ENCODE assay signal across 9 cellular contexts in genomic region chr4:25970241-25970675, GRCh38. TPM values are rescaled to one million over a fixed set of nuclear protein-coding genes. Genes with fewer than 3 reads are reported as not detected.
DNase-seq lines count a peak whose midpoint lies in the region; ATAC-seq and TF ChIP-seq lines count a peak whose summit lies in the region.
"Had no signal": no experiment of that assay in that cellular context is flagged by ENCODE, and none has a peak within 500 bp of the region (broad histone marks: within the 10 kb centered on the region; RNA-seq: fewer than 3 reads in every experiment).

No MANE protein-coding gene starts in this region.

- H3K9ac ChIP-seq in IMR-90 (ENCODE audit: low read depth, low read length) = no peak overlapping the region

- peaks cover 7% of the 10 kb centered on the region for H3K27me3 ChIP-seq in IMR-90 (ENCODE audit: control insufficient read depth, insufficient read depth, low read length)
- no peaks in the 10 kb centered on the region for H3K27me3 ChIP-seq in sigmoid colon
- H3K27me3 ChIP-seq in CD4-positive, alpha-beta memory T cell (ENCODE audit: insufficient read depth, low read length) = no peaks in the 10 kb centered on the region

- H4K91ac ChIP-seq in IMR-90 (ENCODE audit: insufficient read depth, low read depth, low read length) = no peak overlapping the region

- no peak overlapping the region for H2BK20ac ChIP-seq in IMR-90 (ENCODE audit: low read depth, low read length)

- H3K14ac ChIP-seq in IMR-90 (replicated peaks; ENCODE audit: low read depth, low read length) = no peak overlapping the region

- no peak overlapping the region for H3K56ac ChIP-seq in IMR-90 (ENCODE audit: extremely low read depth, insufficient read depth, low read length)

- no peak overlapping the region for H2AK9ac ChIP-seq in IMR-90 (replicated peaks; ENCODE audit: low read depth, low read length, poor library complexity)

- no peak overlapping the region for H3K23ac ChIP-seq in IMR-90 (ENCODE audit: low read depth, low read length)

- dilution Hi-C loops in IMR-90 (cut with HindIII; ENCODE audit: low sequenced_read_pairs, unreplicated experiment) = no loop called here

- H3K4ac ChIP-seq in IMR-90 (ENCODE audit: low read depth, low read length) = no peak overlapping the region

- TF ChIP-seq POLR2A in IMR-90 (IDR thresholded peaks at IDR 0.05; ENCODE audit: low read depth, low read length) (no peak), sigmoid colon (IDR thresholded peaks at IDR 0.05) (no peak)

- intact Hi-C loops in IMR-90 (cut with micrococcal nuclease) = no loop called here
- intact Hi-C loops in sigmoid colon (cut with DNase I) = no loop called here
- intact Hi-C loops in CD4-positive, alpha-beta memory T cell (cut with micrococcal nuclease) = no loop called here

- H2BK15ac ChIP-seq in IMR-90 (ENCODE audit: low read depth, low read length) = no peak overlapping the region

- H3K27ac ChIP-seq in IMR-90 (ENCODE audit: insufficient read depth, low read length) (no peak overlapping the region), sigmoid colon (peak overlapping the region in 1 of 4 donors; percentile 46)
- no peak overlapping the region for H3K27ac ChIP-seq in CD4-positive, alpha-beta memory T cell (ENCODE audit: low read depth, low read length)

- POLR2A ChIA-PET in IMR-90 (lab: Charles Lee; ENCODE audit: unreplicated experiment) = no interaction called here
- POLR2A ChIA-PET in CD4-positive, alpha-beta memory T cell (lab: Charles Lee; ENCODE audit: partially characterized antibody) = no interaction called here

- H3K36me3 Mint-ChIP-seq in CD4-positive, alpha-beta memory T cell = no peaks in the 10 kb centered on the region

- no peak for TF ChIP-seq RAD21 in IMR-90 (IDR thresholded peaks at IDR 0.05; ENCODE audit: low read length)

- H3K4me3 Mint-ChIP-seq in CD4-positive, alpha-beta memory T cell = no peak overlapping the region

- H2BK120ac ChIP-seq in IMR-90 (ENCODE audit: low read depth, low read length) = no peak overlapping the region

- H3K9me1 ChIP-seq in IMR-90 (ENCODE audit: insufficient read depth, low read length) = no peaks in the 10 kb centered on the region

- no peak overlapping the region for H3K18ac ChIP-seq in IMR-90 (ENCODE audit: low read depth, low read length)

- DNase-seq in IMR-90 = no peak
- DNase-seq in germinal center (ENCODE audit: low spot score) = peak; percentile 62
- DNase-seq in sigmoid colon = peak; percentile 69
- no peak for DNase-seq in cortex of kidney (lab: John Stamatoyannopoulos, UW)
- DNase-seq in CD4-positive, alpha-beta memory T cell = no peak
- DNase-seq: kidney had no signal

- 80% methylated on average over 1 of the region's 11 CpGs; no CpG with 5 or more reads in 1 of the 2 experiments for WGBS in IMR-90 (ENCODE audit: extremely low coverage in 2 of 2, insufficient read length in 1 of 2), 2 experiments
- 44 to 50% methylated on average over 11 of the region's 11 CpGs for WGBS in sigmoid colon, 2 donors

- H3K36me3 ChIP-seq in IMR-90 (ENCODE audit: control insufficient read depth, insufficient read depth, low read length) = no peaks in the 10 kb centered on the region
- no peaks in the 10 kb centered on the region for H3K36me3 ChIP-seq in sigmoid colon
- H3K36me3 ChIP-seq in CD4-positive, alpha-beta memory T cell (ENCODE audit: insufficient read depth, low read length) = no peaks in the 10 kb centered on the region
- H3K36me3 ChIP-seq: thoracic aorta had no signal

- H3K4me1 Mint-ChIP-seq in CD4-positive, alpha-beta memory T cell = no peaks in the 10 kb centered on the region

- H3K9me3 Mint-ChIP-seq in CD4-positive, alpha-beta memory T cell = no peaks in the 10 kb centered on the region

- H3K79me1 ChIP-seq in IMR-90 (ENCODE audit: low read depth in 1 of 2, low read length in 2 of 2) = no peaks in the 10 kb centered on the region

- CTCF ChIA-PET in IMR-90 (lab: Yijun Ruan, JAX) = interaction anchor here (0.6 kb wide), 1 partner anchor 286 kb away, joined by 3 read pairs; no protein-coding TSS in a partner anchor
- CTCF ChIA-PET in CD4-positive, alpha-beta memory T cell (lab: Charles Lee; ENCODE audit: partially characterized antibody) = interaction anchor here (0.6 to 1.1 kb wide), 3 partner anchors 17 to 360 kb away, joined by 3 to 4 read pairs (median 3); no protein-coding TSS in a partner anchor

- H2AK5ac ChIP-seq in IMR-90 (ENCODE audit: low read depth, low read length) = no peak overlapping the region

- H4K20me1 ChIP-seq in IMR-90 (ENCODE audit: insufficient read depth, low read length) = no peaks in the 10 kb centered on the region

- ATAC-seq in GM21360 (IDR thresholded peaks at IDR 0.05; ENCODE audit: unreplicated experiment) = peak; percentile 77
- peak; percentile 27; the same call in 1 of the 2 replicates for ATAC-seq in IMR-90 (ENCODE audit: low read depth)
- no peak for ATAC-seq in GM21515 (IDR thresholded peaks at IDR 0.05; ENCODE audit: unreplicated experiment)

- no peak overlapping the region for H2BK5ac ChIP-seq in IMR-90 (ENCODE audit: low read depth, low read length, poor library complexity, severe bottlenecking)

- H3K27me3 Mint-ChIP-seq in CD4-positive, alpha-beta memory T cell = peaks cover 9 to 11% of the 10 kb centered on the region in 2 donors

- peak overlapping the region in 1 of 2 experiments; percentile 56; a peak in 3 of 4 replicates for H4K8ac ChIP-seq in IMR-90 (ENCODE audit: low read depth in 2 of 2, low read length in 2 of 2)

- H3K4me2 ChIP-seq in IMR-90 (ENCODE audit: low read depth, low read length) = no peak overlapping the region

- in situ Hi-C loops in IMR-90 (cut with MboI; ENCODE audit: low sequenced_read_pairs) = no loop called here

- BruUV-seq in IMR-90 (replicated peaks; lab: Mats Ljungman, UMichigan) = no TSS peak

- TF ChIP-seq CTCF in IMR-90 (conservative IDR thresholded peaks at IDR 0.05; ENCODE audit: low read depth, low read length) = no peak
- no peak for TF ChIP-seq CTCF in sigmoid colon (IDR thresholded peaks at IDR 0.05)

- no peaks in the 10 kb centered on the region for H3K9me3 ChIP-seq in IMR-90 (ENCODE audit: control insufficient read depth, insufficient read depth, low read length)
- H3K9me3 ChIP-seq in sigmoid colon = no peaks in the 10 kb centered on the region
- H3K9me3 ChIP-seq in CD4-positive, alpha-beta memory T cell (ENCODE audit: control insufficient read depth in 1 of 2, low read length in 2 of 2) = no peaks in the 10 kb centered on the region
- H3K9me3 ChIP-seq: thoracic aorta had no signal

- TF ChIP-seq EP300 in sigmoid colon (IDR thresholded peaks at IDR 0.05) = no peak

- peak overlapping the region; percentile 73 for H2AFZ ChIP-seq in IMR-90 (replicated peaks; ENCODE audit: low read length, poor library complexity)

- H3K4me3 ChIP-seq in IMR-90 (ENCODE audit: insufficient read depth, low read depth, low read length) (no peak overlapping the region), sigmoid colon (no peak overlapping the region)
- H3K4me3 ChIP-seq in CD4-positive, alpha-beta memory T cell (ENCODE audit: low read length in 2 of 2) = no peak overlapping the region
- H3K4me3 ChIP-seq: thoracic aorta had no signal

- H3K27ac Mint-ChIP-seq in CD4-positive, alpha-beta memory T cell = no peak overlapping the region

- H4K5ac ChIP-seq in IMR-90 (ENCODE audit: low read depth, low read length) = no peak overlapping the region

- H3K4me1 ChIP-seq in IMR-90 (ENCODE audit: control insufficient read depth, insufficient read depth, low read length) (no peaks in the 10 kb centered on the region), sigmoid colon (peaks cover 0 to 36% (median 14%) of the 10 kb centered on the region in 4 donors)
- H3K4me1 ChIP-seq in CD4-positive, alpha-beta memory T cell (ENCODE audit: insufficient read depth, low read length) = no peaks in the 10 kb centered on the region

TF ChIP-seq in IMR-90, 13 proteins besides CTCF, POLR2A, EP300 and RAD21:
- TF ChIP-seq MAFK (IDR thresholded peaks at IDR 0.05; ENCODE audit: low read depth, low read length) (no peak), CEBPB (IDR thresholded peaks at IDR 0.05; ENCODE audit: low read depth, low read length) (no peak), RCOR1 (IDR thresholded peaks at IDR 0.05; ENCODE audit: insufficient replicate concordance, low read length) (no peak), SMC3 (IDR thresholded peaks at IDR 0.05; ENCODE audit: low read depth, low read length) (no peak), RFX5 (IDR thresholded peaks at IDR 0.05; ENCODE audit: low read depth, low read length) (no peak), CHD1 (IDR thresholded peaks at IDR 0.05; ENCODE audit: low read depth, low read length) (no peak), FOS (IDR thresholded peaks at IDR 0.05; ENCODE audit: low read depth, low read length) (no peak)
- TF ChIP-seq, protein P1, sequence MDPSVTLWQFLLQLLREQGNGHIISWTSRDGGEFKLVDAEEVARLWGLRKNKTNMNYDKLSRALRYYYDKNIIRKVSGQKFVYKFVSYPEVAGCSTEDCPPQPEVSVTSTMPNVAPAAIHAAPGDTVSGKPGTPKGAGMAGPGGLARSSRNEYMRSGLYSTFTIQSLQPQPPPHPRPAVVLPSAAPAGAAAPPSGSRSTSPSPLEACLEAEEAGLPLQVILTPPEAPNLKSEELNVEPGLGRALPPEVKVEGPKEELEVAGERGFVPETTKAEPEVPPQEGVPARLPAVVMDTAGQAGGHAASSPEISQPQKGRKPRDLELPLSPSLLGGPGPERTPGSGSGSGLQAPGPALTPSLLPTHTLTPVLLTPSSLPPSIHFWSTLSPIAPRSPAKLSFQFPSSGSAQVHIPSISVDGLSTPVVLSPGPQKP (IDR thresholded peaks at IDR 0.05; ENCODE audit: borderline replicate concordance, low read depth, low read length) = no peak
- TF ChIP-seq, protein P2, sequence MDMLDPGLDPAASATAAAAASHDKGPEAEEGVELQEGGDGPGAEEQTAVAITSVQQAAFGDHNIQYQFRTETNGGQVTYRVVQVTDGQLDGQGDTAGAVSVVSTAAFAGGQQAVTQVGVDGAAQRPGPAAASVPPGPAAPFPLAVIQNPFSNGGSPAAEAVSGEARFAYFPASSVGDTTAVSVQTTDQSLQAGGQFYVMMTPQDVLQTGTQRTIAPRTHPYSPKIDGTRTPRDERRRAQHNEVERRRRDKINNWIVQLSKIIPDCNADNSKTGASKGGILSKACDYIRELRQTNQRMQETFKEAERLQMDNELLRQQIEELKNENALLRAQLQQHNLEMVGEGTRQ (IDR thresholded peaks at IDR 0.05; ENCODE audit: low read depth, low read length) = no peak
TF ChIP-seq in IMR-90: peak in this region for 0.

RNA-seq across cellular contexts. Expression of gene SMIM20, which starts 56.2 kb away (rescaled TPM):
- total RNA-seq in IMR-90 (2012; rRNA removed) (13.6 and 24.4 TPM in 2 replicates), sigmoid colon (10 to 100 TPM; 33.8 to 46.7 (median 40.8) TPM)
- polyA plus RNA-seq in IMR-90 (2012; rRNA removed) (20.5 and 23.1 TPM in 2 replicates), sigmoid colon (10 to 100 TPM; 44.8 to 99.1 (median 94.8) TPM)
- 6.7 and 13.7 TPM in 2 replicates for polyA plus RNA-seq in IMR-90 (2012; cell fraction: cytosol; rRNA removed)
- polyA plus RNA-seq in IMR-90 (2012; cell fraction: nucleus; rRNA removed; ENCODE audit: low replicate concordance) = 2.5 and 9.9 TPM in 2 replicates
- total RNA-seq in CD4-positive, alpha-beta memory T cell = 10 to 100 TPM; 16.9 to 19.2 TPM
- 10 to 100 TPM; 46.8 to 78.9 TPM for polyA plus RNA-seq in CD4-positive, alpha-beta memory T cell

Comparison
In these comparisons a context has a peak if more than half of its experiments do, and no peak if none do; other contexts are left out.
1. DNase-seq: peak in germinal center (single experiment) and sigmoid colon (single experiment); none in IMR-90 (single experiment), cortex of kidney (single experiment) and CD4-positive, alpha-beta memory T cell (0 of 5).